In genomic region chr12:122203968-122204828, GRCh38 we compare ENCODE assay signal across 8 cellular contexts. TPM values are rescaled to one million over a fixed set of nuclear protein-coding genes. Genes with fewer than 3 reads are reported as not detected.
DNase-seq lines count a peak whose midpoint lies in the region; ATAC-seq and TF ChIP-seq lines count a peak whose summit lies in the region.

No MANE protein-coding gene starts in this region.

- no peak for TF ChIP-seq CTCF in RWPE1 (conservative IDR thresholded peaks at IDR 0.05; ENCODE audit: low read depth)
- no peak for TF ChIP-seq CTCF in natural killer cell (IDR thresholded peaks at IDR 0.05)

- no peaks in the 10 kb centered on the region for H3K9me3 ChIP-seq in ES-I3 (ENCODE audit: control insufficient read depth, insufficient read depth, low read length)
- H3K9me3 ChIP-seq in effector memory CD4-positive, alpha-beta T cell (ENCODE audit: control insufficient read depth, low read length): no peaks in the 10 kb centered on the region

- POLR2A ChIA-PET in RWPE1 (lab: Yijun Ruan, JAX; ENCODE audit: low non-redundant PET): no interaction called here

- no peak overlapping the region for H3K27ac Mint-ChIP-seq in natural killer cell

- H3K27me3 ChIP-seq in effector memory CD4-positive, alpha-beta T cell (replicated peaks; ENCODE audit: control insufficient read depth, insufficient read depth, low read length, poor library complexity, severe bottlenecking): no peaks in the 10 kb centered on the region

- peak overlapping the region; percentile 64; the same call in 1 of the 2 replicates for H3K27ac ChIP-seq in RWPE1
- H3K27ac ChIP-seq in effector memory CD4-positive, alpha-beta T cell (ENCODE audit: insufficient read depth, low read length, poor library complexity, severe bottlenecking): no peak overlapping the region

- intact Hi-C loops in natural killer cell (cut with micrococcal nuclease): no loop called here

- peak overlapping the region; percentile 61 for H3K4me3 ChIP-seq in effector memory CD4-positive, alpha-beta T cell (ENCODE audit: insufficient read depth, low read depth, low read length, poor library complexity, severe bottlenecking)

- peaks cover 7% of the 10 kb centered on the region; the same call in 1 of the 2 replicates for H3K4me1 ChIP-seq in ES-I3 (ENCODE audit: insufficient read depth, low read length)
- peaks cover 10% of the 10 kb centered on the region for H3K4me1 ChIP-seq in effector memory CD4-positive, alpha-beta T cell (ENCODE audit: control insufficient read depth, insufficient read depth, low read length, poor library complexity, severe bottlenecking)

- H3K4me1 Mint-ChIP-seq in natural killer cell: peaks cover 7 to 14% of the 10 kb centered on the region in 2 donors

- peak overlapping the region; percentile 62; the same call in 1 of the 2 replicates for H3K9ac ChIP-seq in ES-I3 (ENCODE audit: low read depth, low read length)

- CTCF ChIA-PET in RWPE1 (lab: Yijun Ruan, JAX): interaction anchor here (0.6 kb wide), 1 partner anchor 410 kb away, joined by 4 read pairs; no protein-coding TSS in a partner anchor

- no peak for DNase-seq in RWPE1 (ENCODE audit: low spot score)
- DNase-seq in effector memory CD4-positive, alpha-beta T cell: no peak
- no peak for DNase-seq in natural killer cell
- no peak for DNase-seq in SIG-M5 (lab: John Stamatoyannopoulos, UW)
- no peak for DNase-seq in hippocampal formation (lab: John Stamatoyannopoulos, UW)

- no peaks in the 10 kb centered on the region for H3K36me3 Mint-ChIP-seq in natural killer cell

- no peaks in the 10 kb centered on the region for H3K9me3 Mint-ChIP-seq in natural killer cell

- peak overlapping the region; percentile 75 for H3K4me3 Mint-ChIP-seq in natural killer cell

- peaks cover 8 to 19% of the 10 kb centered on the region in 2 donors for H3K27me3 Mint-ChIP-seq in natural killer cell (ENCODE audit: low read depth in 2 of 2)

- ATAC-seq in natural killer cell: peak in 2 of 3 donors; percentile 16 to 23
- ATAC-seq in GM19452 (IDR thresholded peaks at IDR 0.05; ENCODE audit: unreplicated experiment): no peak
- no peak for ATAC-seq in HG03175 (IDR thresholded peaks at IDR 0.05; ENCODE audit: unreplicated experiment)

- peaks cover 4% of the 10 kb centered on the region; the same call in 1 of the 2 replicates for H3K36me3 ChIP-seq in ES-I3 (ENCODE audit: insufficient read depth, low read length)
- peaks cover 8% of the 10 kb centered on the region for H3K36me3 ChIP-seq in effector memory CD4-positive, alpha-beta T cell (ENCODE audit: control insufficient read depth, insufficient read depth, low read length)

RNA-seq across cellular contexts. Expression of gene B3GNT4, which starts 0.7 kb away (rescaled TPM):
- under 1 TPM; 0.25 to 0.68 (median 0.34) TPM for total RNA-seq in natural killer cell

RNA-seq across cellular contexts. Expression of gene LRRC43, which starts 21.3 kb away (rescaled TPM):
- total RNA-seq in natural killer cell: 10 to 100 TPM in 1 of 3 donors, 1 to 10 TPM in 2; 5.0 to 18.5 (median 8.5) TPM

RNA-seq across cellular contexts. Expression of gene DIABLO, which starts 21.7 kb away (rescaled TPM):
- total RNA-seq in natural killer cell: 100 to 1,000 TPM in 2 of 3 donors, 10 to 100 TPM in 1; 84.8 to 102 (median 101) TPM

RNA-seq across cellular contexts. Expression of gene IL31, which starts 30.2 kb away (rescaled TPM):
- total RNA-seq in natural killer cell: not detected

Comparison
In these comparisons a context has a peak if more than half of its experiments do, and no peak if none do; other contexts are left out.
1. ATAC-seq: peak in natural killer cell (2 of 3); none in GM19452 (single experiment) and HG03175 (single experiment).